Comparison of ENCODE assay signal across 11 cellular contexts in genomic region chr10:77711683-77712049, GRCh38.
DNase-seq lines count a peak whose midpoint lies in the region; ATAC-seq and TF ChIP-seq lines count a peak whose summit lies in the region.
"Had no signal": no experiment of that assay in that cellular context is flagged by ENCODE, and none has a peak within 500 bp of the region (broad histone marks: within the 10 kb centered on the region; RNA-seq: fewer than 3 reads in every experiment).

No MANE protein-coding gene starts in this region.

- H3K4me1 ChIP-seq in BLaER1 (peaks cover 7% of the 10 kb centered on the region), OCI-LY7 (ENCODE audit: insufficient read depth, low read length, poor library complexity, severe bottlenecking) (no peaks in the 10 kb centered on the region)

- H3K4me3 ChIP-seq in BLaER1 (no peak overlapping the region), OCI-LY7 (ENCODE audit: low read depth, low read length, poor library complexity, severe bottlenecking) (no peak overlapping the region)

- no peaks in the 10 kb centered on the region for H3K36me3 Mint-ChIP-seq in immature natural killer cell

- H3K27me3 Mint-ChIP-seq in immature natural killer cell (ENCODE audit: low read depth in 3 of 3): peaks cover 7 to 12% (median 8%) of the 10 kb centered on the region in 3 donors

- no peaks in the 10 kb centered on the region for H3K9me3 Mint-ChIP-seq in immature natural killer cell
- H3K9me3 Mint-ChIP-seq: activated T-cell treated with anti-CD3 and anti-CD28 coated beads, Interleukin-2, amount 50 U/mL, for 4 hours had no signal

- H3K4me2 ChIP-seq in BLaER1 (peak overlapping the region; percentile 95; the same call in 1 of the 2 replicates), OCI-LY7 (ENCODE audit: low read length) (no peak overlapping the region)

- H3K27ac ChIP-seq in BLaER1 (no peak overlapping the region), OCI-LY7 (ENCODE audit: low read depth, low read length, poor library complexity, severe bottlenecking) (no peak overlapping the region)

- no peaks in the 10 kb centered on the region for H3K36me3 ChIP-seq in BLaER1
- no peaks in the 10 kb centered on the region for H3K36me3 ChIP-seq in OCI-LY7 (ENCODE audit: insufficient read depth, low read length)

- H3K9ac ChIP-seq in BLaER1: no peak overlapping the region

- H3K27ac Mint-ChIP-seq in immature natural killer cell: no peak overlapping the region

- no peaks in the 10 kb centered on the region for H3K9me2 ChIP-seq in OCI-LY7 (ENCODE audit: insufficient read depth, low read length)

- intact Hi-C loops in OCI-LY7 (cut with micrococcal nuclease; ENCODE audit: unreplicated experiment): no loop called here

- H3K9me3 ChIP-seq in BLaER1 (no peaks in the 10 kb centered on the region), OCI-LY7 (ENCODE audit: low read length) (no peaks in the 10 kb centered on the region)

- CTCF ChIA-PET in OCI-LY7 (lab: Charles Lee; ENCODE audit: unreplicated experiment): no interaction called here

- peak; percentile 21 for TF ChIP-seq CTCF in OCI-LY7 (conservative IDR thresholded peaks at IDR 0.05; ENCODE audit: low read length)

- no TSS peak for BruUV-seq in OCI-LY7 (replicated peaks; lab: Mats Ljungman, UMichigan)

- H3K4me3 Mint-ChIP-seq in immature natural killer cell: peak overlapping the region in 4 of 5 donors; percentile 10 to 75 (median 38)

- no peak overlapping the region for H2AFZ ChIP-seq in OCI-LY7 (ENCODE audit: low read length)

- H4K20me1 ChIP-seq in BLaER1: no peaks in the 10 kb centered on the region
- H4K20me1 ChIP-seq in OCI-LY7 (ENCODE audit: insufficient read depth, low read length): no peaks in the 10 kb centered on the region

- no peaks in the 10 kb centered on the region for H3K79me2 ChIP-seq in OCI-LY7 (ENCODE audit: insufficient read depth, low read depth, low read length)

- POLR2A ChIA-PET in OCI-LY7 (lab: Charles Lee): no interaction called here

- DNase-seq in OCI-LY7 (ENCODE audit: low spot score) (no peak), immature natural killer cell (no peak), middle frontal gyrus (ENCODE audit: extremely low spot score, low spot score) (no peak), activated gamma-delta T cell (lab: John Stamatoyannopoulos, UW) (no peak), RPMI8226 (no peak)
- DNase-seq in stimulated activated CD4-positive, alpha-beta T cell treated with anti-CD3 and anti-CD28 coated beads, Interleukin-2, amount 100 ng/mL, for 24 hours: no peak
- DNase-seq: COR-L47, NCI-H1694 had no signal

- peaks cover 2 to 12% of the 10 kb centered on the region in 2 donors for H3K4me1 Mint-ChIP-seq in immature natural killer cell

- H3K27me3 ChIP-seq in BLaER1: no peaks in the 10 kb centered on the region

- peak; percentile 14 for ATAC-seq in GM21526 (IDR thresholded peaks at IDR 0.05; ENCODE audit: low FRiP score, unreplicated experiment)
